Comparison of ENCODE assay signal across 8 cellular contexts in genomic region chr16:27109666-27110523, GRCh38. TPM values are rescaled to one million over a fixed set of nuclear protein-coding genes. Genes with fewer than 3 reads are reported as not detected.
DNase-seq lines count a peak whose midpoint lies in the region; ATAC-seq and TF ChIP-seq lines count a peak whose summit lies in the region.

No MANE protein-coding gene starts in this region.

- H3K36me3 Mint-ChIP-seq in T-helper 17 cell (ENCODE audit: low read depth) = no peaks in the 10 kb centered on the region

- peak overlapping the region; percentile 34 for H3K27ac Mint-ChIP-seq in T-helper 17 cell

- peak; percentile 91 for ATAC-seq in T-helper 17 cell
- ATAC-seq in right cardiac atrium = peak; percentile 96 to 98

- no peak for TF ChIP-seq POLR2A in vagina (IDR thresholded peaks at IDR 0.05)

- 4% methylated on average over 61 of the region's 61 CpGs for whole genome bisulfite sequencing in right cardiac atrium

- H3K4me3 Mint-ChIP-seq in T-helper 17 cell = peak overlapping the region; percentile 78

- DNase-seq in NCI-H524 (lab: John Stamatoyannopoulos, UW) = peak; percentile 47 to 70
- DNase-seq in NCI-H524 treated with DMSO at 0.1 percent for 48 hours (lab: John Stamatoyannopoulos, UW) = no peak
- DNase-seq in T-helper 17 cell = peak; percentile 63 to 87 (median 67)
- DNase-seq in amniotic epithelial cell (ENCODE audit: low read depth) = peak; percentile 27
- DNase-seq in right cardiac atrium = peak; percentile 86 to 95 (median 94)
- no peak for DNase-seq in retinal pigment epithelial cell (ENCODE audit: low read depth)
- DNase-seq in vagina (ENCODE audit: extremely low spot score in 2 of 2) = peak; percentile 52 to 72

- H3K27ac ChIP-seq in right cardiac atrium (ENCODE audit: low read length) (peak overlapping the region; percentile 8), vagina (peak overlapping the region; percentile 44)

- intact Hi-C loops in right cardiac atrium (cut with DNase I) (loop anchor here in 2 of 4 donors (10.0 kb wide), 2 partner anchors 1275 to 1835 kb away; no protein-coding TSS in a partner anchor), vagina (cut with DNase I) (no loop called here)

- H3K9me3 ChIP-seq in T-helper 17 cell (ENCODE audit: control insufficient read depth, low read length, poor library complexity, severe bottlenecking) (no peaks in the 10 kb centered on the region), right cardiac atrium (ENCODE audit: control insufficient read depth, low read length) (no peaks in the 10 kb centered on the region), vagina (no peaks in the 10 kb centered on the region)

- H3K27me3 ChIP-seq in right cardiac atrium (ENCODE audit: control insufficient read depth, insufficient read depth) (no peaks in the 10 kb centered on the region), vagina (no peaks in the 10 kb centered on the region)

- H3K27me3 Mint-ChIP-seq in T-helper 17 cell = peaks cover 7% of the 10 kb centered on the region

- no peaks in the 10 kb centered on the region for H3K36me3 ChIP-seq in vagina

- H3K4me1 Mint-ChIP-seq in T-helper 17 cell = peaks cover 21% of the 10 kb centered on the region

- H3K4me3 ChIP-seq in right cardiac atrium (ENCODE audit: low read length) (peak overlapping the region; percentile 16), retinal pigment epithelial cell (ENCODE audit: low read length) (peak overlapping the region; percentile 46), vagina (peak overlapping the region; percentile 27 to 33)

- H3K4me1 ChIP-seq in right cardiac atrium (ENCODE audit: control insufficient read depth, insufficient read depth, low read length) (no peaks in the 10 kb centered on the region), vagina (peaks cover 9% of the 10 kb centered on the region)

- TF ChIP-seq CTCF in LNCAP (IDR thresholded peaks at IDR 0.05) (peak; percentile 89), retinal pigment epithelial cell (conservative IDR thresholded peaks at IDR 0.05; ENCODE audit: low read depth, low read length) (peak; percentile 67), vagina (IDR thresholded peaks at IDR 0.05) (peak; percentile 22 to 72 (median 66))

RNA-seq across cellular contexts. Expression of gene C16orf82, which starts 43.2 kb away (rescaled TPM):
- total RNA-seq in T-helper 17 cell (not detected), right cardiac atrium (not detected), vagina (not detected)
- not detected for polyA plus RNA-seq in right cardiac atrium

Comparison
In these comparisons a context has a peak if more than half of its experiments do, and no peak if none do; other contexts are left out.
1. DNase-seq: peak in NCI-H524 (2 of 2), T-helper 17 cell (3 of 3), amniotic epithelial cell (single experiment), right cardiac atrium (3 of 3) and vagina (2 of 2); none in NCI-H524 treated with DMSO at 0.1 percent for 48 hours (single experiment) and retinal pigment epithelial cell (single experiment).
2. Peak in every context shown above with its lines, with median percentiles within 50 percentile points of each other: CTCF ChIP-seq and H3K4me3 ChIP-seq.